ENCODE assay signal across 8 cellular contexts in the genomic region with DNA sequence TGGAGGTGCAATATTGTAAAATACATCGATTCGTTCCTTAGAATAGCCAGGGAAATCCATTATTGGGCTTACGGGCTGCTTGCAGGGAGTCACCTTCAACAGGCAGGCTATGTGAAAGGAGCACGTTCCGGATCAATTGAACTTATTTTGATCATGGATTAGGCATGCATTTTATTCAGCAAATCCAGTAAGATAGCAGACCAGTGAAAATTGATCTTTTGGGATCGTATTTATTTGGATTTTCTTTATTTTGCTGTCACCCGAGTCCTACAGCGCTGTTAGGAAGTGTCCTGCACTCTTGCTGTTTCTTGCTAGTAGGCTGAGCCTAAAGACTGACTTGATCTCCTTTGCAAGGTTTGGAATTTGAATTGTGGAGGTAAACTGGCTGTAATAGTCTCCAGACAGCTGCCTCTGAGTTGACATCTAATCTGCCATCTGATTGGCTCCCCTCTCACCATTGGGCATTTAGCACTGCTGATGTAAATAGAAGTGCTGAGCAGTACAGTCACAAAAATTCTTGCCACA. TPM values are rescaled to one million over a fixed set of nuclear protein-coding genes. Genes with fewer than 3 reads are reported as not detected.
DNase-seq lines count a peak whose midpoint lies in the region; ATAC-seq, FAIRE-seq and TF ChIP-seq lines count a peak whose summit lies in the region.

No MANE protein-coding gene starts in this region.

- ATAC-seq in GM23338 (peak; percentile 38), natural killer cell (peak; percentile 48 to 69 (median 60))

- no peaks in the 10 kb centered on the region for H3K36me3 ChIP-seq in GM23338 (ENCODE audit: insufficient read depth)
- no peaks in the 10 kb centered on the region for H3K36me3 ChIP-seq in PC-9 (ENCODE audit: low read depth)

- FAIRE-seq in urothelium cell line (lab: Jason Lieb, UNC), result no peak

- POLR2A ChIA-PET in PC-9 (lab: Charles Lee; ENCODE audit: unreplicated experiment), result interaction anchor here (0.5 to 1.2 kb wide), 6 partner anchors 9 to 255 kb away, joined by 3 to 7 read pairs (median 4); no protein-coding TSS in a partner anchor

- CTCF ChIA-PET in PC-9 (lab: Charles Lee), result no interaction called here
- CTCF ChIA-PET in activated naive CD4-positive, alpha-beta T cell treated with anti-CD3 and anti-CD28 coated beads for 36 hours (lab: Charles Lee), result interaction anchor here (0.8 kb wide), 1 partner anchor 216 kb away, joined by 3 read pairs; no protein-coding TSS in a partner anchor

- H3K27ac Mint-ChIP-seq in GM23338, result peak overlapping the region; percentile 23
- peak overlapping the region; percentile 96 for H3K27ac Mint-ChIP-seq in activated naive CD4-positive, alpha-beta T cell treated with anti-CD3 and anti-CD28 coated beads for 36 hours
- peak overlapping the region; percentile 92 to 98 for H3K27ac Mint-ChIP-seq in natural killer cell

- H3K27me3 Mint-ChIP-seq in GM23338 (ENCODE audit: insufficient read depth, low read depth, poor library complexity) (peaks cover 13% of the 10 kb centered on the region), natural killer cell (ENCODE audit: low read depth in 2 of 2) (no peaks in the 10 kb centered on the region)
- H3K27me3 Mint-ChIP-seq in activated naive CD4-positive, alpha-beta T cell treated with anti-CD3 and anti-CD28 coated beads for 36 hours (ENCODE audit: low read depth), result no peaks in the 10 kb centered on the region

- TSS peak; percentile 28 for BruUV-seq in PC-9 (replicated peaks; lab: Mats Ljungman, UMichigan)

- H4K20me1 ChIP-seq in GM23338 (replicated peaks; ENCODE audit: insufficient read depth), result peaks cover 5% of the 10 kb centered on the region; the same call in 1 of the 2 replicates
- peaks cover 19% of the 10 kb centered on the region for H4K20me1 ChIP-seq in PC-9 (ENCODE audit: insufficient read depth)

- no peaks in the 10 kb centered on the region for H3K27me3 ChIP-seq in GM23338 (ENCODE audit: insufficient read depth)
- H3K27me3 ChIP-seq in PC-9 (ENCODE audit: insufficient read depth, low read depth), result no peaks in the 10 kb centered on the region

- H3K79me2 ChIP-seq in GM23338 (replicated peaks; ENCODE audit: insufficient read depth) (peaks cover 70% of the 10 kb centered on the region), PC-9 (ENCODE audit: low read depth) (peaks cover 56% of the 10 kb centered on the region)

- H3K4me1 ChIP-seq in GM23338 (ENCODE audit: insufficient read depth) (peaks cover 58% of the 10 kb centered on the region), PC-9 (replicated peaks; ENCODE audit: insufficient read depth) (peaks cover 43% of the 10 kb centered on the region)

- TF ChIP-seq CTCF in GM23338 (conservative IDR thresholded peaks at IDR 0.05; ENCODE audit: low read depth in 2 of 2) (no peak), PC-9 (conservative IDR thresholded peaks at IDR 0.05) (no peak), natural killer cell (IDR thresholded peaks at IDR 0.05) (no peak)

- intact Hi-C loops in PC-9 (cut with micrococcal nuclease; ENCODE audit: unreplicated experiment) (loop anchor here (2.0 to 10.0 kb wide), 5 partner anchors 169 to 495 kb away; no protein-coding TSS in a partner anchor), natural killer cell (cut with micrococcal nuclease) (loop anchor here (2.0 to 5.0 kb wide), 2 partner anchors 72 to 241 kb away; no protein-coding TSS in a partner anchor)
- intact Hi-C loops in activated naive CD4-positive, alpha-beta T cell treated with anti-CD3 and anti-CD28 coated beads for 36 hours (cut with micrococcal nuclease), result loop anchor here (1.0 to 10.0 kb wide), 9 partner anchors 39 to 1465 kb away; a partner anchor contains a TSS

- H2AFZ ChIP-seq in GM23338 (no peak overlapping the region), PC-9 (peak overlapping the region; percentile 39; the same call in 1 of the 2 replicates)

- peaks cover 58% of the 10 kb centered on the region for H3K4me1 Mint-ChIP-seq in GM23338
- peaks cover 27% of the 10 kb centered on the region for H3K4me1 Mint-ChIP-seq in activated naive CD4-positive, alpha-beta T cell treated with anti-CD3 and anti-CD28 coated beads for 36 hours (ENCODE audit: low read depth)
- H3K4me1 Mint-ChIP-seq in natural killer cell, result peaks cover 41 to 46% of the 10 kb centered on the region in 2 donors

- H3K9me3 ChIP-seq in PC-9 (ENCODE audit: insufficient read depth, low read depth), result no peaks in the 10 kb centered on the region

- H3K4me3 Mint-ChIP-seq in GM23338, result peak overlapping the region; percentile 95
- H3K4me3 Mint-ChIP-seq in activated naive CD4-positive, alpha-beta T cell treated with anti-CD3 and anti-CD28 coated beads for 36 hours, result peak overlapping the region; percentile 89
- H3K4me3 Mint-ChIP-seq in natural killer cell, result peak overlapping the region; percentile 93

- H3K9me3 Mint-ChIP-seq in GM23338 (no peaks in the 10 kb centered on the region; the same call in 2 of the 3 replicates), natural killer cell (no peaks in the 10 kb centered on the region)
- H3K9me3 Mint-ChIP-seq in activated naive CD4-positive, alpha-beta T cell treated with anti-CD3 and anti-CD28 coated beads for 36 hours, result no peaks in the 10 kb centered on the region

- H3K4me2 ChIP-seq in GM23338 (peak overlapping the region; percentile 89), PC-9 (peak overlapping the region; percentile 91)

- peak overlapping the region; percentile 2; the same call in 1 of the 2 replicates for H3K27ac ChIP-seq in GM23338 (ENCODE audit: low read depth)
- H3K27ac ChIP-seq in PC-9, result no peak overlapping the region; the same call in 1 of the 2 replicates

- H3K4me3 ChIP-seq in GM23338 (peak overlapping the region; percentile 73), PC-9 (peak overlapping the region; percentile 61)

- H3K9me2 ChIP-seq in GM23338 (ENCODE audit: insufficient read depth) (no peaks in the 10 kb centered on the region), PC-9 (ENCODE audit: insufficient read depth) (no peaks in the 10 kb centered on the region)

- H3F3A ChIP-seq in GM23338 (replicated peaks; ENCODE audit: low read depth) (0 out of 2 replicates have a peak, but pooled peaks cover 4% of the 10 kb centered on the region), PC-9 (ENCODE audit: insufficient read depth, low read depth) (peaks cover 12% of the 10 kb centered on the region)

- DNase-seq in GF-D8 (lab: John Stamatoyannopoulos, UW) (peak; percentile 32), GM23338 (ENCODE audit: low spot score) (peak; percentile 70), KG1 (lab: John Stamatoyannopoulos, UW) (peak; percentile 66), PC-9 (peak; percentile 41 to 82), fibroblast of the conjunctiva (ENCODE audit: low read depth) (peak; percentile 84), natural killer cell (peak; percentile 26), urothelium cell line (ENCODE audit: low spot score) (peak; percentile 69)
- DNase-seq in activated naive CD4-positive, alpha-beta T cell treated with anti-CD3 and anti-CD28 coated beads for 36 hours, result peak; percentile 81

- H3K36me3 Mint-ChIP-seq in GM23338 (ENCODE audit: low read depth), result peaks cover 6% of the 10 kb centered on the region; the same call in 2 of the 3 replicates
- H3K36me3 Mint-ChIP-seq in activated naive CD4-positive, alpha-beta T cell treated with anti-CD3 and anti-CD28 coated beads for 36 hours (ENCODE audit: low read depth), result peaks cover 8% of the 10 kb centered on the region
- H3K36me3 Mint-ChIP-seq in natural killer cell, result no peaks in the 10 kb centered on the region

TF ChIP-seq in GM23338, 12 proteins besides CTCF, POLR2A, EP300 and RAD21:
- TF ChIP-seq JUNB (IDR thresholded peaks at IDR 0.05; ENCODE audit: unreplicated experiment), result no peak
- TF ChIP-seq EZH2 (IDR thresholded peaks at IDR 0.05; ENCODE audit: low read depth, unreplicated experiment), result no peak
- peak; percentile 71 for TF ChIP-seq POLR2AphosphoS5 (IDR thresholded peaks at IDR 0.05; ENCODE audit: low read depth)
TF ChIP-seq in GM23338: peak in this region for 1.

RNA-seq across cellular contexts. Expression of a gene that starts 3.0 kb away (rescaled TPM):
- total RNA-seq in GM23338 (2014; rRNA removed; shearing (Covaris generic)), result 72.2 and 82.4 TPM in 2 replicates
- polyA plus RNA-seq in GM23338 (2016; fragmentation: Nextera tagmentation; extraction: Ambion mirVana), result 53.3 and 59.3 TPM in 2 replicates
- total RNA-seq in PC-9 (2021) (38.8 and 42.8 TPM in 2 replicates), natural killer cell (100 to 1,000 TPM; 180 to 201 (median 189) TPM)
- 10 to 100 TPM; 42.5 to 43.2 TPM for total RNA-seq in activated naive CD4-positive, alpha-beta T cell treated with anti-CD3 and anti-CD28 coated beads for 36 hours

Comparison
In these comparisons a context has a peak if more than half of its experiments do, and no peak if none do; other contexts are left out.
1. DNase-seq: peak in every context shown above with its lines; median percentile 84 in fibroblast of the conjunctiva; 81 in activated naive CD4-positive, alpha-beta T cell treated with anti-CD3 and anti-CD28 coated beads for 36 hours; 70 in GM23338; 69 in urothelium cell line; 66 in KG1; 62 in PC-9; 32 in GF-D8; 26 in natural killer cell.
2. H3K27ac Mint-ChIP-seq: peak in every context shown above with its lines; median percentile 96 in activated naive CD4-positive, alpha-beta T cell treated with anti-CD3 and anti-CD28 coated beads for 36 hours; 95 in natural killer cell; 23 in GM23338.